Comparison of ENCODE assay signal across 23 cellular contexts in the genomic region with DNA sequence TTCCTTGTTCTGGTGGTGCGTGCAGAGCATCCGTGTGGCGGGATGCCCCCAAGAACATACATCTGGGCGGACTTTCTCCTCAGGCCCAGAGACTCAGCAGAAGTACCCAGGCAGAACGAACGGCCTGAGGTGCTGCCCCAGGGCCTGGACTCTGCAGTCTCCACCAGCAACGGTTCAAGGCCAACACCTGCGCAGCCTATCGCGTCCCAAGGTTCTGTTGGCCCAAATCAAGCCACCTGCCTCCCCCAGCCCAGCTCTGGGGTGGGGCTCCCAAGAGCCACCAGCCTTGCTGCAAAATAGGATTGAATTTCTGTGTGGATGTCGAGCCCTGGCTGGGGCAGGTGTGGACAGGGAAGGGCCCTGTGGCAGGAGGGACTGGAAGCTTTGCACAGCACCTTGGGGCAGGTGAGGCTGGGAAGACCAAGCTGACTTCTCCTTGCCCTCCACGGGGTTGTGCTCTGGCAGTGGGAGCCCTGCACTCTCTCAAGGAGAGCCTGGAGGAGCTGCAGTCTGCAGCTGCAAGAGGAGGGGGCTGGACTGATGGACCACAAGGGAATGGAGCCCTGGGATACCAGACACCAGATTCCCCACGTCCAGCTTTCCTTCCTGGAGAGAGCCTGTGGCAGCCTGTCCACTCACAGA.
"Had no signal": no experiment of that assay in that cellular context is flagged by ENCODE, and none has a peak within 500 bp of the region (broad histone marks: within the 10 kb centered on the region; RNA-seq: fewer than 3 reads in every experiment).

No MANE protein-coding gene starts in this region.

- H3K27ac ChIP-seq: ovary, right lobe of liver, stomach, thyroid gland, upper lobe of left lung had no signal

- H3K4me1 Mint-ChIP-seq: memory B cell, nephron had no signal

- H3K27me3 ChIP-seq: ovary, stomach, thyroid gland, upper lobe of left lung had no signal

- H3K27ac Mint-ChIP-seq: memory B cell, nephron had no signal

- H3K36me3 Mint-ChIP-seq: memory B cell had no signal

- H3K9me3 Mint-ChIP-seq: nephron had no signal

- H3K4me3 Mint-ChIP-seq: memory B cell, nephron had no signal

- ATAC-seq: left colon, right lobe of liver had no signal

- H3K4me2 ChIP-seq: smooth muscle cell had no signal

- H3K36me3 ChIP-seq: ovary, right lobe of liver, stomach, thyroid gland, upper lobe of left lung had no signal

- H3K4me1 ChIP-seq: right lobe of liver, stomach, thyroid gland, upper lobe of left lung had no signal

- H3K4me3 ChIP-seq: dorsolateral prefrontal cortex, lung, ovary, right lobe of liver, smooth muscle cell, stomach, thyroid gland, upper lobe of left lung had no signal

- H3K27me3 Mint-ChIP-seq: memory B cell had no signal

- H3K9me3 ChIP-seq: ovary, right lobe of liver, stomach, thyroid gland, upper lobe of left lung had no signal

- DNase-seq: caudate nucleus; cerebellar nuclear complex; dorsolateral prefrontal cortex; effector CD4-positive, alpha-beta T cell; hippocampal formation; kidney glomerular epithelial cell; left colon; occipital lobe; ovary; retina; right lobe of liver; stimulated activated CD4-positive, alpha-beta T cell treated with anti-CD3 and anti-CD28 coated beads, Interleukin-12 subunit alpha, Interleukin-12 subunit beta, amount 100 ng/mL, for 4 hours; stimulated activated CD4-positive, alpha-beta T cell treated with anti-CD3 and anti-CD28 coated beads, Interleukin-1b, Interleukin-23, amount 100 ng/mL, for 48 hours; stimulated activated CD4-positive, alpha-beta T cell treated with anti-CD3 and anti-CD28 coated beads, Interleukin-4, amount 100 ng/mL, for 1 hour; stimulated activated CD8-positive, alpha-beta memory T cell treated with anti-CD3 and anti-CD28 coated beads, Interleukin-4, amount 100 ng/mL, for 48 hours; stimulated activated naive CD4-positive, alpha-beta T cell treated with Interleukin-2 at 50 U/mL for 16 hours; stomach; thyroid gland had no signal
